In the genomic region with DNA sequence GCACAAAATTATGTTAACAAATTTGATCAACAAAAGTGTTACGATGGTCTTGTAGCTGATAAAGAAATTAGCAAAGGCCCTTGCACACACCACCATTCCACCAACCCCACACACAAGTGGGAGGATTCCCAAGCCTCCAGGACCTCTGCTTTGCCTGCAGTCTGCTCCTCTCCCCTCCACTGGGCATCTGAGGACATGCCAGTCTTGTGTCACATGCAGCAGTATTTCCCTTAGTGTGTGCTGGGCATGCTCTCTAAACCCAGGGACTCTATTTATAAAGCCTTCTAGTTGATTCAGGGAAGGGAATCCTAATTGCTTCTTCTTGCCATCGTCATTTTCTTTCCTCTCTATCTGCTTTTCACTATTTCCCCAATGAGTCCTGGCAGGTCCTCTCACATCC, we compare ENCODE assay signal across 17 cellular contexts. TPM values are rescaled to one million over a fixed set of nuclear protein-coding genes. Genes with fewer than 3 reads are reported as not detected.
DNase-seq lines count a peak whose midpoint lies in the region; ATAC-seq and TF ChIP-seq lines count a peak whose summit lies in the region.
"Had no signal": no experiment of that assay in that cellular context is flagged by ENCODE, and none has a peak within 500 bp of the region (broad histone marks: within the 10 kb centered on the region; RNA-seq: fewer than 3 reads in every experiment).

No MANE protein-coding gene starts in this region.

- CTCF ChIA-PET in WTC11 (lab: Charles Lee): no interaction called here

- H3K9me3 ChIP-seq in SJCRH30 (replicated peaks): no peaks in the 10 kb centered on the region
- H3K9me3 ChIP-seq: pancreas had no signal

- peaks cover 44% of the 10 kb centered on the region for H3K36me3 Mint-ChIP-seq in WTC11

- peaks cover 14% of the 10 kb centered on the region for H3K4me1 Mint-ChIP-seq in WTC11

- H3K27me3 Mint-ChIP-seq in WTC11 (ENCODE audit: low read depth): no peaks in the 10 kb centered on the region
- H3K27me3 Mint-ChIP-seq: activated CD4-positive, alpha-beta T cell treated with anti-CD3 and anti-CD28 coated beads, Interleukin-2, amount 10 ng/mL, durations not matched to agents 24 days and 14 days had no signal

- H3K36me3 ChIP-seq in SJCRH30: peaks cover 96% of the 10 kb centered on the region

- no peaks in the 10 kb centered on the region for H3K9me3 Mint-ChIP-seq in WTC11
- H3K9me3 Mint-ChIP-seq: activated CD4-positive, alpha-beta T cell treated with anti-CD3 and anti-CD28 coated beads, Interleukin-2, amount 10 ng/mL, durations not matched to agents 24 days and 14 days had no signal

- no peak overlapping the region for H3K27ac ChIP-seq in SJCRH30
- H3K27ac ChIP-seq: pancreas had no signal

- no peaks in the 10 kb centered on the region for H3K27me3 ChIP-seq in SJCRH30
- H3K27me3 ChIP-seq: pancreas had no signal

- DNase-seq in Right ventricle myocardium superior (no peak), cardiac septum (ENCODE audit: low spot score) (no peak), WTC11 (ENCODE audit: low spot score) (no peak), left ventricle myocardium superior (no peak), NCI-H510A treated with DMSO at 0.1 percent for 48 hours (lab: John Stamatoyannopoulos, UW) (no peak), SJCRH30 (no peak)
- no peak for DNase-seq in stimulated activated CD4-positive, alpha-beta T cell treated with anti-CD3 and anti-CD28 coated beads, Interleukin-4, amount 100 ng/mL, for 4 hours
- DNase-seq: activated CD4-positive, alpha-beta T cell treated with anti-CD3 and anti-CD28 coated beads, Interleukin-2, amount 10 ng/mL, durations not matched to agents 24 days and 14 days; cerebellar nuclear complex; DMS153; glutamatergic neuron; NCI-H1694; NCI-H748 treated with DMSO at 0.1 percent for 48 hours; pancreas; stimulated activated CD4-positive, alpha-beta T cell treated with anti-CD3 and anti-CD28 coated beads, Interleukin-2, amount 100 ng/mL, for 48 hours had no signal

- no peak overlapping the region for H3K4me3 ChIP-seq in SJCRH30
- H3K4me3 ChIP-seq: pancreas had no signal

- TF ChIP-seq CTCF in WTC11 (IDR thresholded peaks at IDR 0.05): no peak

- H3K4me3 Mint-ChIP-seq in WTC11: no peak overlapping the region

- POLR2A ChIA-PET in WTC11 (lab: Charles Lee): no interaction called here

- intact Hi-C loops in Right ventricle myocardium superior (cut with DNase I) (no loop called here), cardiac septum (cut with DNase I) (loop anchor here (5.0 kb wide), 1 partner anchor 149 kb away; the partner anchor contains the start of gene SPATS2L), left ventricle myocardium superior (cut with micrococcal nuclease) (no loop called here)

- H3K4me1 ChIP-seq in SJCRH30: no peaks in the 10 kb centered on the region
- H3K4me1 ChIP-seq: pancreas had no signal

- ATAC-seq in Right ventricle myocardium superior (ENCODE audit: poor library complexity) (peak; percentile 89), WTC11 (no peak), left ventricle myocardium superior (peak; percentile 91), GM18511 (IDR thresholded peaks at IDR 0.05; ENCODE audit: unreplicated experiment) (no peak)
- ATAC-seq: HCT116 had no signal

- peak overlapping the region; percentile 29; the same call in 1 of the 2 replicates for H3K27ac Mint-ChIP-seq in WTC11

TF ChIP-seq in WTC11, 78 proteins besides CTCF, POLR2A, EP300 and RAD21:
- TF ChIP-seq, protein P1, sequence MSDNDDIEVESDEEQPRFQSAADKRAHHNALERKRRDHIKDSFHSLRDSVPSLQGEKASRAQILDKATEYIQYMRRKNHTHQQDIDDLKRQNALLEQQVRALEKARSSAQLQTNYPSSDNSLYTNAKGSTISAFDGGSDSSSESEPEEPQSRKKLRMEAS (CRISPR knock-in tag; IDR thresholded peaks at IDR 0.05): no peak
- TF ChIP-seq ZNF219 (CRISPR knock-in tag; IDR thresholded peaks at IDR 0.05; ENCODE audit: borderline replicate concordance): no peak
- TF ChIP-seq ERG (CRISPR knock-in tag; IDR thresholded peaks at IDR 0.05): no peak
- TF ChIP-seq ETV6 (CRISPR knock-in tag; IDR thresholded peaks at IDR 0.05): no peak
- TF ChIP-seq CBFB (CRISPR knock-in tag; IDR thresholded peaks at IDR 0.05; ENCODE audit: low read depth): no peak
- no peak for TF ChIP-seq NFE2L1 (CRISPR knock-in tag; IDR thresholded peaks at IDR 0.05)
TF ChIP-seq in WTC11: peak in this region for 0.

RNA-seq across cellular contexts. Expression of gene KCTD18, which starts 53.3 kb away (rescaled TPM):
- total RNA-seq in Right ventricle myocardium superior (9.0 TPM), cardiac septum (10.8 TPM), WTC11 (2021) (4.9 to 6.7 TPM (median 5.7 TPM) in 3 replicates), left ventricle myocardium superior (9.1 TPM)
- 8.2 and 9.0 TPM in 2 replicates for total RNA-seq in SJCRH30 (2014; rRNA removed; shearing (Covaris generic))

Comparison
In these comparisons a context has a peak if more than half of its experiments do, and no peak if none do; other contexts are left out.
1. ATAC-seq: peak in Right ventricle myocardium superior (single experiment) and left ventricle myocardium superior (single experiment); none in WTC11 (single experiment) and GM18511 (single experiment).